ENCODE assay signal across 18 cellular contexts in the genomic region with DNA sequence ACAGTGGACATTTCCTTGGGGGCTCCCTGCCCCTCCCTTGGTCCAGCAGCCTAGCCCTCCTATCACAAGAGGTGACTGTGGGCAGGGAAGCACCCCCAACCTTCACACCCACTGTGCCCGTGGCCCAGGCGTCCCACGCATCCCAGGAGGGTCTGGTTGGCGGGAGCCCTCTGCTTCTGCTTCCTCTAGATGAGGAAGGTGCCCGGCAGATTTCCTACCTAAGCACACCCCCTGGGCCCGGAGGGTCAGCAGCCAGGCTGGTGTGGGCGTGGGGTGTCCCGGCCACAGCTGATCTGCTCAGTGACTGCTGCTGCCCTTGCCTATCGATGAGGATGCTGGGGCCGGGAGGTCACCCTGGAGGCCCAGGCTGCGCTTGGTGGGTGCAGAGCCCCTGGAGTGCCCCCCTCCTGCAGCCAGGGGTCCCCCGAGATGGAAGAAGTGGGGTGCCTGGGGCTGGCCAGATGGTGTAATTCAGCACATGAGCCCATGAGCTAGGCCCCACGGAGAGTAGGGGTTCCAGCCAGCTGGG. TPM values are rescaled to one million over a fixed set of nuclear protein-coding genes. Genes with fewer than 3 reads are reported as not detected.
DNase-seq lines count a peak whose midpoint lies in the region; ATAC-seq, FAIRE-seq and TF ChIP-seq lines count a peak whose summit lies in the region.
"Had no signal": no experiment of that assay in that cellular context is flagged by ENCODE, and none has a peak within 500 bp of the region (broad histone marks: within the 10 kb centered on the region; RNA-seq: fewer than 3 reads in every experiment).

No MANE protein-coding gene starts in this region.

- H3K4me2 ChIP-seq in BLaER1 treated with 17β-estradiol and CSF1 and Interleukin-3, amounts not matched to agents 10 nM and 100 nM: peak overlapping the region; percentile 95 to 100 (median 98)

- H3K27me3 Mint-ChIP-seq in T-helper 17 cell: no peaks in the 10 kb centered on the region
- H3K27me3 Mint-ChIP-seq: central memory CD8-positive, alpha-beta T cell had no signal

- WGBS in heart right ventricle, 2 donors: 83 to 87% methylated on average over 13 of the region's 13 CpGs

- H3K4me1 ChIP-seq in BLaER1 treated with 17β-estradiol and CSF1 and Interleukin-3, amounts not matched to agents 10 nM and 100 nM: peaks cover 89 to 94% (median 93%) of the 10 kb centered on the region in 10 experiments
- H3K4me1 ChIP-seq in heart right ventricle (peaks cover 64 to 95% (median 88%) of the 10 kb centered on the region in 9 donors), neutrophil (ENCODE audit: control insufficient read depth in 1 of 2, insufficient read depth in 1 of 2, low read depth in 1 of 2, low read length in 1 of 2) (peaks cover 87 to 90% of the 10 kb centered on the region in 2 experiments), ascending aorta (peaks cover 12 to 25% of the 10 kb centered on the region in 2 donors)

- no peak for DNase-seq in T-helper 17 cell
- peak in 1 of 2 donors; percentile 19 for DNase-seq in heart right ventricle
- no peak for DNase-seq in NCI-H2196 (lab: John Stamatoyannopoulos, UW; ENCODE audit: unreplicated experiment)
- DNase-seq in ascending aorta (ENCODE audit: low spot score in 2 of 2): no peak
- DNase-seq in H54 (ENCODE audit: insufficient read length, low spot score): no peak
- DNase-seq: activated CD8-positive, alpha-beta memory T cell treated with anti-CD3 and anti-CD28 coated beads, Interleukin-2, amount 50 U/mL, for 4 hours; activated naive CD4-positive, alpha-beta T cell treated with anti-CD3 and anti-CD28 coated beads, Interleukin-2, amount 50 U/mL, for 16 hours; GOT3; Karpas-422; NCI-H526 treated with DMSO at 0.1 percent for 48 hours; retina; stimulated activated naive CD4-positive, alpha-beta T cell had no signal

- peak overlapping the region; percentile 31 to 87 (median 78) for H3K27ac ChIP-seq in BLaER1 treated with 17β-estradiol and CSF1 and Interleukin-3, amounts not matched to agents 10 nM and 100 nM
- H3K27ac ChIP-seq in heart right ventricle: peak overlapping the region; percentile 22 to 91 (median 80)
- H3K27ac ChIP-seq in neutrophil: peak overlapping the region; percentile 98
- H3K27ac ChIP-seq in ascending aorta: peak overlapping the region in 1 of 2 donors; percentile 45

- no peak for ATAC-seq in T-helper 17 cell
- no peak for ATAC-seq in heart right ventricle
- no peak for ATAC-seq in HG02678 (IDR thresholded peaks at IDR 0.05; ENCODE audit: unreplicated experiment)

- FAIRE-seq in H54 (lab: Jason Lieb, UNC): no peak
- FAIRE-seq: D721Med, GM18507 had no signal

- peak overlapping the region; percentile 20 to 60 (median 40); a peak in 17 of 20 replicates for H3K4me3 ChIP-seq in BLaER1 treated with 17β-estradiol and CSF1 and Interleukin-3, amounts not matched to agents 10 nM and 100 nM
- H3K4me3 ChIP-seq in heart right ventricle (no peak overlapping the region), neutrophil (ENCODE audit: low read depth in 1 of 2, low read length in 1 of 2) (peak overlapping the region; percentile 3 to 41), ascending aorta (no peak overlapping the region)

- H3K27me3 ChIP-seq in BLaER1 treated with 17β-estradiol and CSF1 and Interleukin-3, amounts not matched to agents 10 nM and 100 nM: no peaks in the 10 kb centered on the region
- no peaks in the 10 kb centered on the region for H3K27me3 ChIP-seq in heart right ventricle
- H3K27me3 ChIP-seq in neutrophil: no peaks in the 10 kb centered on the region
- no peaks in the 10 kb centered on the region for H3K27me3 ChIP-seq in ascending aorta

- peak overlapping the region; percentile 45 for H3K27ac Mint-ChIP-seq in T-helper 17 cell

- H3K9ac ChIP-seq in BLaER1 treated with 17β-estradiol and CSF1 and Interleukin-3, amounts not matched to agents 10 nM and 100 nM: peak overlapping the region; percentile 52 to 77 (median 70)

- H3K9me3 ChIP-seq in BLaER1 treated with 17β-estradiol and CSF1 and Interleukin-3, amounts not matched to agents 10 nM and 100 nM (replicated peaks in 1 of 11): no peaks in the 10 kb centered on the region
- no peaks in the 10 kb centered on the region for H3K9me3 ChIP-seq in T-helper 17 cell (ENCODE audit: control insufficient read depth, low read length, poor library complexity, severe bottlenecking)
- no peaks in the 10 kb centered on the region for H3K9me3 ChIP-seq in heart right ventricle
- H3K9me3 ChIP-seq in neutrophil: no peaks in the 10 kb centered on the region
- H3K9me3 ChIP-seq in ascending aorta: no peaks in the 10 kb centered on the region

- TF ChIP-seq POLR2A in H54 (IDR thresholded peaks at IDR 0.05; ENCODE audit: low read depth, low read length): no peak

- H3K36me3 Mint-ChIP-seq in T-helper 17 cell (ENCODE audit: low read depth): no peaks in the 10 kb centered on the region

- intact Hi-C loops in heart right ventricle (cut with DNase I) (loop anchor here in 2 of 10 donors (5.0 kb wide), 3 partner anchors 37 to 67 kb away; partner anchors contain the start of gene ADD1 (in 1 of the 2)), ascending aorta (cut with DNase I) (no loop called here)

- no peak overlapping the region for H3K4me3 Mint-ChIP-seq in T-helper 17 cell
- H3K4me3 Mint-ChIP-seq: central memory CD8-positive, alpha-beta T cell had no signal

- H3K36me3 ChIP-seq in BLaER1 treated with 17β-estradiol and CSF1 and Interleukin-3, amounts not matched to agents 10 nM and 100 nM: peaks cover 0 to 65% (median 0%) of the 10 kb centered on the region in 11 experiments; a peak in 10 of 22 replicates
- H3K36me3 ChIP-seq in heart right ventricle (peaks cover 0 to 30% (median 0%) of the 10 kb centered on the region in 9 donors), neutrophil (peaks cover 63% of the 10 kb centered on the region), ascending aorta (no peaks in the 10 kb centered on the region)

- H3K4me1 Mint-ChIP-seq in T-helper 17 cell: peaks cover 20% of the 10 kb centered on the region

- TF ChIP-seq CTCF in heart right ventricle (IDR thresholded peaks at IDR 0.05): no peak
- TF ChIP-seq CTCF in neutrophil (IDR thresholded peaks at IDR 0.05): no peak
- no peak for TF ChIP-seq CTCF in ascending aorta (IDR thresholded peaks at IDR 0.05)

- peaks cover 0 to 86% (median 18%) of the 10 kb centered on the region in 11 experiments; a peak in 11 of 22 replicates for H4K20me1 ChIP-seq in BLaER1 treated with 17β-estradiol and CSF1 and Interleukin-3, amounts not matched to agents 10 nM and 100 nM

RNA-seq across cellular contexts. Expression of gene SH3BP2, which starts 12.2 kb away (rescaled TPM):
- total RNA-seq in T-helper 17 cell: 10 to 100 TPM; 36.0 to 62.0 TPM
- total RNA-seq in heart right ventricle: 10 to 100 TPM; 10.4 to 36.9 (median 16.4) TPM
- polyA plus RNA-seq in heart right ventricle: 10 to 100 TPM; 12.3 to 47.7 TPM
- 70.6 TPM for total RNA-seq in ascending aorta

RNA-seq across cellular contexts. Expression of gene ADD1, which starts 38.6 kb away (rescaled TPM):
- 100 to 1,000 TPM; 211 to 228 TPM for total RNA-seq in T-helper 17 cell
- 100 to 1,000 TPM; 188 to 289 (median 214) TPM for total RNA-seq in heart right ventricle
- polyA plus RNA-seq in heart right ventricle: 100 to 1,000 TPM; 163 to 448 TPM
- total RNA-seq in ascending aorta: 261 TPM

RNA-seq across cellular contexts. Expression of gene TNIP2, which starts 48.9 kb away (rescaled TPM):
- total RNA-seq in T-helper 17 cell: 10 to 100 TPM; 66.0 to 72.5 TPM
- 10 to 100 TPM; 12.6 to 33.7 (median 14.5) TPM for total RNA-seq in heart right ventricle
- polyA plus RNA-seq in heart right ventricle: 10 to 100 TPM; 25.8 to 33.6 TPM
- total RNA-seq in ascending aorta: 65.6 TPM

Comparison
In these comparisons a context has a peak if more than half of its experiments do, and no peak if none do; other contexts are left out.
1. H3K4me3 ChIP-seq: peak in BLaER1 treated with 17β-estradiol and CSF1 and Interleukin-3, amounts not matched to agents 10 nM and 100 nM (10 of 10) and neutrophil (2 of 2); none in heart right ventricle (0 of 10) and ascending aorta (0 of 2).